In genomic region chr12:50398931-50399330, GRCh38 we compare ENCODE assay signal across 23 cellular contexts. TPM values are rescaled to one million over a fixed set of nuclear protein-coding genes. Genes with fewer than 3 reads are reported as not detected.
DNase-seq lines count a peak whose midpoint lies in the region; ATAC-seq and TF ChIP-seq lines count a peak whose summit lies in the region.
"Had no signal": no experiment of that assay in that cellular context is flagged by ENCODE, and none has a peak within 500 bp of the region (broad histone marks: within the 10 kb centered on the region; RNA-seq: fewer than 3 reads in every experiment).

No MANE protein-coding gene starts in this region.

- H3K36me3 ChIP-seq in mammary epithelial cell (ENCODE audit: insufficient read depth, low read length): no peaks in the 10 kb centered on the region
- H3K36me3 ChIP-seq in upper lobe of left lung: no peaks in the 10 kb centered on the region
- H3K36me3 ChIP-seq: cardiac muscle cell, ovary, thoracic aorta had no signal

- H3K9ac ChIP-seq in mammary epithelial cell (ENCODE audit: insufficient read depth, low read length): no peak overlapping the region
- H3K9ac ChIP-seq: KMS-11 had no signal

- peak overlapping the region; percentile 1 for H3K4me3 Mint-ChIP-seq in MCF 10A (ENCODE audit: unreplicated experiment)
- H3K4me3 Mint-ChIP-seq in activated CD4-positive, alpha-beta memory T cell treated with anti-CD3 and anti-CD28 coated beads for 36 hours: peak overlapping the region; percentile 1
- H3K4me3 Mint-ChIP-seq in naive B cell: peak overlapping the region; percentile 32 to 98 (median 60)
- H3K4me3 Mint-ChIP-seq: activated CD8-positive, alpha-beta T cell treated with anti-CD3 and anti-CD28 coated beads, Interleukin-2, amount 10 ng/mL, durations not matched to agents 7 days and 5 days had no signal

- H3K79me2 ChIP-seq in mammary epithelial cell (ENCODE audit: insufficient read depth, low read length): peaks cover 33% of the 10 kb centered on the region

- H3K4me1 ChIP-seq in mammary epithelial cell (ENCODE audit: insufficient read depth, low read length) (peaks cover 7% of the 10 kb centered on the region), upper lobe of left lung (peaks cover 9 to 16% (median 15%) of the 10 kb centered on the region in 4 donors)

- H3K27me3 ChIP-seq in mammary epithelial cell (ENCODE audit: insufficient read depth, low read length) (no peaks in the 10 kb centered on the region), upper lobe of left lung (no peaks in the 10 kb centered on the region)
- H3K27me3 ChIP-seq: cardiac muscle cell, hepatocyte, ovary had no signal

- WGBS in mammary epithelial cell (ENCODE audit: low coverage, missing lambda C conversion rate): 97% methylated on average over 4 of the region's 4 CpGs
- 96 to 97% methylated on average over 4 of the region's 4 CpGs for WGBS in upper lobe of left lung, 2 donors

- TF ChIP-seq CTCF in MCF 10A (IDR thresholded peaks at IDR 0.05; ENCODE audit: unreplicated experiment) (no peak), mammary epithelial cell (conservative IDR thresholded peaks at IDR 0.05 in 1 of 2, IDR thresholded peaks at IDR 0.05 in 1 of 2; ENCODE audit: extremely low read depth in 1 of 2, insufficient read depth in 1 of 2, low read depth in 1 of 2, low read length in 2 of 2) (no peak), upper lobe of left lung (IDR thresholded peaks at IDR 0.05) (no peak)

- DNase-seq in MCF 10A (ENCODE audit: unreplicated experiment) (no peak), mammary epithelial cell (no peak), naive B cell (no peak), upper lobe of left lung (no peak)
- no peak for DNase-seq in activated CD4-positive, alpha-beta memory T cell treated with anti-CD3 and anti-CD28 coated beads for 36 hours
- no peak for DNase-seq in effector CD8-positive, alpha-beta T cell (lab: John Stamatoyannopoulos, UW)
- DNase-seq: activated CD8-positive, alpha-beta T cell treated with anti-CD3 and anti-CD28 coated beads, Interleukin-2, amount 10 ng/mL, durations not matched to agents 7 days and 5 days; activated effector memory CD4-positive, alpha-beta T cell treated with Interleukin-2 at 50 U/mL for 16 hours; amniotic stem cell; dermis blood vessel endothelial cell; HCEC 1CT; NCI-H1930; NCI-H345; ovary; right cardiac atrium; Right ventricle myocardium superior; stimulated activated CD4-positive, alpha-beta T cell treated with anti-CD3 and anti-CD28 coated beads, Interleukin-12 subunit alpha, Interleukin-12 subunit beta, amount 100 ng/mL, for 4 hours had no signal

- TF ChIP-seq POLR2A in upper lobe of left lung (IDR thresholded peaks at IDR 0.05): no peak

- intact Hi-C loops in MCF 10A (cut with micrococcal nuclease): no loop called here
- intact Hi-C loops in mammary epithelial cell (cut with micrococcal nuclease): no loop called here
- intact Hi-C loops in activated CD4-positive, alpha-beta memory T cell treated with anti-CD3 and anti-CD28 coated beads for 36 hours (cut with micrococcal nuclease): no loop called here

- H3K27me3 Mint-ChIP-seq in MCF 10A (ENCODE audit: insufficient read depth, unreplicated experiment) (no peaks in the 10 kb centered on the region), naive B cell (peaks cover 10 to 28% (median 25%) of the 10 kb centered on the region in 3 donors)
- no peaks in the 10 kb centered on the region for H3K27me3 Mint-ChIP-seq in activated CD4-positive, alpha-beta memory T cell treated with anti-CD3 and anti-CD28 coated beads for 36 hours

- CTCF ChIA-PET in MCF 10A (lab: Yijun Ruan, JAX): interaction anchor here (0.6 kb wide), 1 partner anchor 34 kb away, joined by 3 read pairs; no protein-coding TSS in a partner anchor
- CTCF ChIA-PET in mammary epithelial cell (lab: Charles Lee; ENCODE audit: low non-redundant PET): no interaction called here
- CTCF ChIA-PET in activated CD4-positive, alpha-beta memory T cell treated with anti-CD3 and anti-CD28 coated beads for 36 hours (lab: Charles Lee): no interaction called here

- POLR2A ChIA-PET in MCF 10A (lab: Yijun Ruan, JAX): interaction anchor here (6.6 kb wide), 1 partner anchor 9 kb away, joined by 80 read pairs; no protein-coding TSS in a partner anchor
- POLR2A ChIA-PET in activated CD4-positive, alpha-beta memory T cell treated with anti-CD3 and anti-CD28 coated beads for 36 hours (lab: Charles Lee): no interaction called here

- H2AFZ ChIP-seq in mammary epithelial cell (ENCODE audit: low read depth, low read length): no peak overlapping the region
- H2AFZ ChIP-seq: hepatocyte had no signal

- no peak overlapping the region for H3K4me2 ChIP-seq in mammary epithelial cell (ENCODE audit: insufficient read depth, low read depth, low read length)
- H3K4me2 ChIP-seq: hepatocyte, KMS-11 had no signal

- no peak overlapping the region for H3K27ac ChIP-seq in mammary epithelial cell (ENCODE audit: insufficient read depth, low read depth, low read length)
- H3K27ac ChIP-seq in upper lobe of left lung: no peak overlapping the region
- H3K27ac ChIP-seq: cardiac muscle cell, KMS-11, ovary, thoracic aorta had no signal

- H4K20me1 ChIP-seq in mammary epithelial cell (ENCODE audit: insufficient read depth, low read length): no peaks in the 10 kb centered on the region

- dilution Hi-C loops in mammary epithelial cell (cut with HindIII; ENCODE audit: low sequenced_read_pairs): no loop called here

- H3K36me3 Mint-ChIP-seq in MCF 10A (ENCODE audit: insufficient read depth, unreplicated experiment): peaks cover 7% of the 10 kb centered on the region
- H3K36me3 Mint-ChIP-seq in activated CD4-positive, alpha-beta memory T cell treated with anti-CD3 and anti-CD28 coated beads for 36 hours: peaks cover 14% of the 10 kb centered on the region
- no peaks in the 10 kb centered on the region for H3K36me3 Mint-ChIP-seq in naive B cell

- H3K9me3 Mint-ChIP-seq in MCF 10A (ENCODE audit: unreplicated experiment) (no peaks in the 10 kb centered on the region), naive B cell (peaks cover 0 to 3% (median 0%) of the 10 kb centered on the region in 7 donors)
- no peaks in the 10 kb centered on the region for H3K9me3 Mint-ChIP-seq in activated CD4-positive, alpha-beta memory T cell treated with anti-CD3 and anti-CD28 coated beads for 36 hours

- BruUV-seq in MCF 10A (replicated peaks; lab: Mats Ljungman, UMichigan) (no TSS peak), mammary epithelial cell (replicated peaks; lab: Mats Ljungman, UMichigan) (no TSS peak)

- H3K9me3 ChIP-seq in mammary epithelial cell (replicated peaks; ENCODE audit: insufficient read depth, low read length) (no peaks in the 10 kb centered on the region), upper lobe of left lung (no peaks in the 10 kb centered on the region)
- H3K9me3 ChIP-seq: ovary, thoracic aorta had no signal

- H3K4me3 ChIP-seq in mammary epithelial cell (replicated peaks in 1 of 3; ENCODE audit: insufficient read depth in 1 of 3, low read depth in 2 of 3, low read length in 3 of 3) (no peak overlapping the region), upper lobe of left lung (no peak overlapping the region)
- H3K4me3 ChIP-seq: cardiac muscle cell, hepatocyte, ovary, thoracic aorta had no signal

- H3K4me1 Mint-ChIP-seq in MCF 10A (ENCODE audit: insufficient read depth, unreplicated experiment) (peaks cover 7% of the 10 kb centered on the region), naive B cell (peaks cover 19 to 35% (median 29%) of the 10 kb centered on the region in 3 donors)
- H3K4me1 Mint-ChIP-seq in activated CD4-positive, alpha-beta memory T cell treated with anti-CD3 and anti-CD28 coated beads for 36 hours (ENCODE audit: low read depth): peaks cover 17% of the 10 kb centered on the region

- ATAC-seq in naive B cell (ENCODE audit: low read depth in 2 of 2) (no peak), upper lobe of left lung (ENCODE audit: low FRiP score in 2 of 2) (no peak), HG02610 (IDR thresholded peaks at IDR 0.05; ENCODE audit: unreplicated experiment) (no peak)
- ATAC-seq: activated CD8-positive, alpha-beta T cell treated with anti-CD3 and anti-CD28 coated beads, Interleukin-2, amount 10 ng/mL, durations not matched to agents 7 days and 5 days; right cardiac atrium had no signal

- in situ Hi-C loops in mammary epithelial cell (cut with MboI; ENCODE audit: low sequenced_read_pairs in 2 of 2): no loop called here

- TF ChIP-seq EP300 in upper lobe of left lung (IDR thresholded peaks at IDR 0.05): no peak

- H3K27ac Mint-ChIP-seq in MCF 10A (ENCODE audit: low read depth, unreplicated experiment) (peak overlapping the region; percentile 21), naive B cell (peak overlapping the region in 1 of 6 donors; percentile 88)
- H3K27ac Mint-ChIP-seq in activated CD4-positive, alpha-beta memory T cell treated with anti-CD3 and anti-CD28 coated beads for 36 hours: no peak overlapping the region
- H3K27ac Mint-ChIP-seq: activated CD8-positive, alpha-beta T cell treated with anti-CD3 and anti-CD28 coated beads, Interleukin-2, amount 10 ng/mL, durations not matched to agents 7 days and 5 days had no signal

RNA-seq across cellular contexts. Expression of gene LARP4, which starts 1.8 kb away (rescaled TPM):
- 73.6 and 78.8 TPM in 2 replicates for total RNA-seq in MCF 10A (2022)
- 10 to 100 TPM; 45.0 to 65.0 TPM for total RNA-seq in mammary epithelial cell
- 21.3 TPM for polyA plus RNA-seq in mammary epithelial cell
- polyA minus RNA-seq in mammary epithelial cell: 44.1 TPM
- total RNA-seq in activated CD4-positive, alpha-beta memory T cell treated with anti-CD3 and anti-CD28 coated beads for 36 hours: 10 to 100 TPM; 62.2 to 64.0 TPM
- 10 to 100 TPM; 16.1 to 32.6 (median 20.3) TPM for polyA plus RNA-seq in naive B cell (ENCODE audit: low read depth in 6 of 6)
- 10 to 100 TPM; 29.1 to 75.2 (median 45.4) TPM for total RNA-seq in upper lobe of left lung

RNA-seq across cellular contexts. Expression of gene FAM186A, which starts 2.5 kb away (rescaled TPM):
- not detected in 2 replicates for total RNA-seq in MCF 10A (2022)
- not detected for total RNA-seq in mammary epithelial cell
- not detected for polyA plus RNA-seq in mammary epithelial cell
- polyA minus RNA-seq in mammary epithelial cell: not detected
- not detected for total RNA-seq in activated CD4-positive, alpha-beta memory T cell treated with anti-CD3 and anti-CD28 coated beads for 36 hours
- under 1 TPM in 1 of 6 donors, not detected in 5; 0.15 TPM for polyA plus RNA-seq in naive B cell (ENCODE audit: low read depth in 6 of 6)
- total RNA-seq in upper lobe of left lung: not detected
- total RNA-seq: activated CD8-positive, alpha-beta T cell treated with anti-CD3 and anti-CD28 coated beads, Interleukin-2, amount 10 ng/mL, durations not matched to agents 7 days and 5 days; cardiac muscle cell; dermis blood vessel endothelial cell; hepatocyte; lower leg skin; ovary; right cardiac atrium; Right ventricle myocardium superior; thoracic aorta had no signal
- polyA plus RNA-seq: hepatocyte, ovary had no signal

Comparison
In these comparisons a context has a peak if more than half of its experiments do, and no peak if none do; other contexts are left out.
1. H3K4me3 Mint-ChIP-seq: peak in every context shown above with its lines; median percentile 60 in naive B cell; 1 in MCF 10A; 1 in activated CD4-positive, alpha-beta memory T cell treated with anti-CD3 and anti-CD28 coated beads for 36 hours.